Comparison of ENCODE assay signal across 10 cellular contexts in genomic region chr2:85541262-85541661, GRCh38. TPM values are rescaled to one million over a fixed set of nuclear protein-coding genes. Genes with fewer than 3 reads are reported as not detected.
DNase-seq lines count a peak whose midpoint lies in the region; ATAC-seq and TF ChIP-seq lines count a peak whose summit lies in the region.
"Had no signal": no experiment of that assay in that cellular context is flagged by ENCODE, and none has a peak within 500 bp of the region (broad histone marks: within the 10 kb centered on the region; RNA-seq: fewer than 3 reads in every experiment).

No MANE protein-coding gene starts in this region.

- no peak for TF ChIP-seq POLR2A in esophagus squamous epithelium (IDR thresholded peaks at IDR 0.05)

- intact Hi-C loops in esophagus squamous epithelium (cut with DNase I) = no loop called here
- intact Hi-C loops in sciatic nerve (cut with DNase I) = no loop called here

- DNase-seq in GM06990 (ENCODE audit: extremely low read depth, insufficient read length) (no peak), SJSA1 (ENCODE audit: low read depth in 1 of 2, low spot score in 2 of 2) (no peak), esophagus squamous epithelium (lab: John Stamatoyannopoulos, UW) (no peak), sciatic nerve (ENCODE audit: low spot score) (no peak), mesenteric fat pad (ENCODE audit: low spot score) (no peak)
- no peak for DNase-seq in effector CD8-positive, alpha-beta T cell (lab: John Stamatoyannopoulos, UW)
- DNase-seq: activated gamma-delta T cell, NCI-H1092 had no signal

- H3K4me1 ChIP-seq in SJSA1 (replicated peaks) = peaks cover 32% of the 10 kb centered on the region
- peaks cover 19 to 79% (median 46%) of the 10 kb centered on the region in 3 donors for H3K4me1 ChIP-seq in esophagus squamous epithelium
- peaks cover 32% of the 10 kb centered on the region for H3K4me1 ChIP-seq in rectal smooth muscle tissue (ENCODE audit: control insufficient read depth, insufficient read depth, low read length)

- TF ChIP-seq CTCF in GM06990 (IDR thresholded peaks at IDR 0.05; ENCODE audit: insufficient read depth, low read length, poor library complexity, severe bottlenecking) = no peak
- TF ChIP-seq CTCF in esophagus squamous epithelium (IDR thresholded peaks at IDR 0.05) = no peak

- H3K9me3 ChIP-seq in SJSA1 (replicated peaks) (no peaks in the 10 kb centered on the region), esophagus squamous epithelium (no peaks in the 10 kb centered on the region)

- H3K27me3 ChIP-seq in GM06990 (replicated peaks; ENCODE audit: control insufficient read depth, insufficient read depth, low read length) (no peaks in the 10 kb centered on the region), SJSA1 (replicated peaks) (no peaks in the 10 kb centered on the region), esophagus squamous epithelium (no peaks in the 10 kb centered on the region), rectal smooth muscle tissue (ENCODE audit: control insufficient read depth, insufficient read depth, low read length) (no peaks in the 10 kb centered on the region)

- H3K36me3 ChIP-seq in GM06990 (ENCODE audit: control insufficient read depth, insufficient read depth, low read length) (peaks cover 18% of the 10 kb centered on the region), SJSA1 (peaks cover 78% of the 10 kb centered on the region), esophagus squamous epithelium (peaks cover 19 to 53% (median 30%) of the 10 kb centered on the region in 3 donors), rectal smooth muscle tissue (ENCODE audit: control insufficient read depth, insufficient read depth, low read length) (peaks cover 27% of the 10 kb centered on the region)

- H3K4me3 ChIP-seq in GM06990 (replicated peaks; ENCODE audit: low read depth, low read length) = peak overlapping the region; percentile 83
- H3K4me3 ChIP-seq in SJSA1 = peak overlapping the region; percentile 94
- peak overlapping the region; percentile 71 to 84 (median 76) for H3K4me3 ChIP-seq in esophagus squamous epithelium
- H3K4me3 ChIP-seq in rectal smooth muscle tissue (ENCODE audit: low read length) = peak overlapping the region; percentile 100

- H3K9ac ChIP-seq in rectal smooth muscle tissue (ENCODE audit: low read length) = no peak overlapping the region

- ATAC-seq in GM18511 (IDR thresholded peaks at IDR 0.05; ENCODE audit: unreplicated experiment) (no peak), sciatic nerve (no peak)

- H3K27ac ChIP-seq in SJSA1 (no peak overlapping the region), esophagus squamous epithelium (peak overlapping the region in 3 of 4 donors; percentile 96 to 99 (median 97)), rectal smooth muscle tissue (ENCODE audit: low read depth, low read length) (no peak overlapping the region)

- WGBS in esophagus squamous epithelium, 2 donors = 16 to 19% methylated on average over 4 of the region's 4 CpGs

RNA-seq across cellular contexts. Expression of gene MAT2A, which starts 2.3 kb away (rescaled TPM):
- total RNA-seq in SJSA1 (2014; rRNA removed; shearing (Covaris generic)) = 84.2 and 92.7 TPM in 2 replicates
- total RNA-seq in esophagus squamous epithelium (100 to 1,000 TPM in 2 of 4 donors, 10 to 100 TPM in 2; 81.8 to 272 (median 121) TPM), sciatic nerve (168 TPM), mesenteric fat pad (494 TPM)

RNA-seq across cellular contexts. Expression of gene GGCX, which starts 20.0 kb away (rescaled TPM):
- 38.0 and 41.2 TPM in 2 replicates for total RNA-seq in SJSA1 (2014; rRNA removed; shearing (Covaris generic))
- total RNA-seq in esophagus squamous epithelium (10 to 100 TPM; 19.7 to 27.5 (median 23.3) TPM), sciatic nerve (36.6 TPM), mesenteric fat pad (45.6 TPM)

RNA-seq across cellular contexts. Expression of gene VAMP8, which starts 36.1 kb away (rescaled TPM):
- not detected in 2 replicates for total RNA-seq in SJSA1 (2014; rRNA removed; shearing (Covaris generic))
- total RNA-seq in esophagus squamous epithelium = 100 to 1,000 TPM in 1 of 4 donors, 10 to 100 TPM in 3; 78.8 to 144 (median 93.8) TPM
- 31.1 TPM for total RNA-seq in sciatic nerve
- 73.3 TPM for total RNA-seq in mesenteric fat pad

RNA-seq across cellular contexts. Expression of gene VAMP5, which starts 43.0 kb away (rescaled TPM):
- 37.0 and 47.5 TPM in 2 replicates for total RNA-seq in SJSA1 (2014; rRNA removed; shearing (Covaris generic))
- total RNA-seq in esophagus squamous epithelium = 10 to 100 TPM in 3 of 4 donors, 1 to 10 TPM in 1; 6.1 to 45.6 (median 17.0) TPM
- total RNA-seq in sciatic nerve = 71.2 TPM
- 70.3 TPM for total RNA-seq in mesenteric fat pad

RNA-seq across cellular contexts. Expression of gene RNF181, which starts 54.3 kb away (rescaled TPM):
- total RNA-seq in SJSA1 (2014; rRNA removed; shearing (Covaris generic)) = 212 and 219 TPM in 2 replicates
- total RNA-seq in esophagus squamous epithelium (100 to 1,000 TPM in 3 of 4 donors, 10 to 100 TPM in 1; 88.3 to 128 (median 115) TPM), sciatic nerve (71.2 TPM), mesenteric fat pad (110 TPM)

Comparison
In these comparisons a context has a peak if more than half of its experiments do, and no peak if none do; other contexts are left out.
1. H3K27ac ChIP-seq: peak in esophagus squamous epithelium (3 of 4); none in SJSA1 (single experiment) and rectal smooth muscle tissue (single experiment).
2. RNA of gene VAMP8, which starts 36.1 kb away (total RNA-seq): 78.8 to 144 TPM in esophagus squamous epithelium, 73.3 TPM in mesenteric fat pad (single experiment) and 31.1 TPM in sciatic nerve (single experiment); not detected in SJSA1; every median in the first group is over 10 times any median in the second.
3. Peak in every context shown above with its lines, with median percentiles within 50 percentile points of each other: H3K4me3 ChIP-seq.